ENCODE assay signal across 8 cellular contexts in the genomic region with DNA sequence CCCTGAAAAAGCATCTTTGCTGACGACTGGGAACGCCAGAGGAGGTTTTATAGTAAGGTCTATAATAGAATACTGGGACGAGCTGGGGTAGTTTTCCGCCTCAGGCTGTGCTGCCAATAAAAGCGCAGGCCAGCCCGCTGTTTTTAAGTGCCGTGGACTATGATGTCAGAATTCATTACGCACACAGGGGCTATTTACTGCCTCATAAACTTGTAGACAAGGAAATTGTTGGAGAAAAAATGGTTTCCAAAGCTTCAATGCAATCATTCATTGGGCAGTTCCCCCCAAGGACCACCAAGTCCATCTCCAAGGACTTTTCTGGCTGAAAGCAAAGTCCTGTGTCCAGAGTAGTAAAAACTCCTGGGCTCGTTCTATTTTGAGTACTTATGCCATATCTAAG. TPM values are rescaled to one million over a fixed set of nuclear protein-coding genes. Genes with fewer than 3 reads are reported as not detected.
"Had no signal": no experiment of that assay in that cellular context is flagged by ENCODE, and none has a peak within 500 bp of the region (broad histone marks: within the 10 kb centered on the region; RNA-seq: fewer than 3 reads in every experiment).

No MANE protein-coding gene starts in this region.

- H3K4me3 ChIP-seq: GM23338, K562 had no signal

- ATAC-seq: GM23338, K562 had no signal

- DNase-seq: H9, HCEC 1CT, IMR-90, KG1 had no signal

RNA-seq across cellular contexts. Expression of a gene that starts 20.4 kb away (rescaled TPM):
- total RNA-seq: GM23338, H1, H9, HT-29, K562 had no signal
- polyA plus RNA-seq: GM23338, K562 had no signal

RNA-seq across cellular contexts. Expression of a gene that starts 57.0 kb away (rescaled TPM):
- total RNA-seq: GM23338, H1, IMR-90, K562 had no signal
- polyA plus RNA-seq: GM23338, IMR-90, K562 had no signal
